In the genomic region with DNA sequence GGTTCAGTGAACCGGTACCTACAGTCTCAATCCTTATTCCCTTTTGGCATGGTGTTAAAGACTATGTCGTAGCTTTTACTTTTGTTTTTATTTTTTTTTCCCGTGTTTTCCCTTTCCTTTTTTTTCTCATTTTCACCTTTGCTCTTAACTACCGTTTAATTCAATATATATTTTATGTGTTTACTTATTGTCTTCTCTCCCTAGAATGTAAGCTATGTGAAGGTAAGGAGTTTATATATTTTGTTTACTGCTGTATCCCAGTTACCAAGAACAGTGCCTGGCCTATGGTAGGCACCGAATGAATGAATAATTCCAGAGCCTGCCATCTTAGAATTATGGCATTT, we compare ENCODE assay signal across 8 cellular contexts. TPM values are rescaled to one million over a fixed set of nuclear protein-coding genes. Genes with fewer than 3 reads are reported as not detected.
DNase-seq lines count a peak whose midpoint lies in the region; ATAC-seq and TF ChIP-seq lines count a peak whose summit lies in the region.

No MANE protein-coding gene starts in this region.

- H3K27me3 ChIP-seq in GM23338 (ENCODE audit: insufficient read depth) (no peaks in the 10 kb centered on the region), WERI-Rb-1 (ENCODE audit: insufficient read depth, low read depth, severe bottlenecking) (no peaks in the 10 kb centered on the region)

- no peak overlapping the region for H2AFZ ChIP-seq in GM23338

- peaks cover 3% of the 10 kb centered on the region for H3K79me2 ChIP-seq in GM23338 (replicated peaks; ENCODE audit: insufficient read depth)

- ATAC-seq in GM23338 (no peak; the same call in 2 of the 3 replicates), GM21423 (IDR thresholded peaks at IDR 0.05; ENCODE audit: unreplicated experiment) (no peak), GM19463 (IDR thresholded peaks at IDR 0.05; ENCODE audit: unreplicated experiment) (no peak), GM21723 (IDR thresholded peaks at IDR 0.05; ENCODE audit: unreplicated experiment) (no peak)

- no peaks in the 10 kb centered on the region; the same call in 1 of the 3 replicates for H3K9me3 Mint-ChIP-seq in GM23338

- TF ChIP-seq CTCF in GM23338 (conservative IDR thresholded peaks at IDR 0.05; ENCODE audit: low read depth in 2 of 2) (no peak), WERI-Rb-1 (IDR thresholded peaks at IDR 0.05; ENCODE audit: low read depth, low read length) (no peak), foreskin fibroblast (IDR thresholded peaks at IDR 0.05; ENCODE audit: low read depth, low read length) (no peak)

- no peaks in the 10 kb centered on the region for H3K9me3 ChIP-seq in WERI-Rb-1 (ENCODE audit: severe bottlenecking)

- H3K9me2 ChIP-seq in GM23338 (ENCODE audit: insufficient read depth) = no peaks in the 10 kb centered on the region

- H3K27ac ChIP-seq in GM23338 (ENCODE audit: low read depth) (no peak overlapping the region), WERI-Rb-1 (no peak overlapping the region), skin epidermis (peak overlapping the region in 18 of 21 experiments; percentile 45 to 96 (median 92)), caudate nucleus (ENCODE audit: low read depth, low read length) (no peak overlapping the region)

- H3K27ac Mint-ChIP-seq in GM23338 = peak overlapping the region; percentile 87; the same call in 1 of the 2 replicates

- peak overlapping the region; percentile 82 for H3K4me3 Mint-ChIP-seq in GM23338

- no peaks in the 10 kb centered on the region; the same call in 1 of the 2 replicates for H4K20me1 ChIP-seq in GM23338 (replicated peaks; ENCODE audit: insufficient read depth)

- H3K27me3 Mint-ChIP-seq in GM23338 (ENCODE audit: insufficient read depth, low read depth, poor library complexity) = peaks cover 5% of the 10 kb centered on the region

- H3K4me1 Mint-ChIP-seq in GM23338 = no peaks in the 10 kb centered on the region; the same call in 2 of the 3 replicates

- H3K36me3 Mint-ChIP-seq in GM23338 (ENCODE audit: low read depth) = no peaks in the 10 kb centered on the region

- H3F3A ChIP-seq in GM23338 (replicated peaks; ENCODE audit: low read depth) = no peaks in the 10 kb centered on the region

- H3K4me1 ChIP-seq in GM23338 (ENCODE audit: insufficient read depth) = no peaks in the 10 kb centered on the region

- H3K4me3 ChIP-seq in GM23338 (0 out of 2 replicates have a peak overlapping the region, but pooled peaks have one; percentile 65), WERI-Rb-1 (ENCODE audit: low read depth, low read length) (peak overlapping the region; percentile 59), foreskin fibroblast (ENCODE audit: low read depth in 1 of 2, low read length in 2 of 2) (peak overlapping the region; percentile 41 to 46), skin epidermis (peak overlapping the region; percentile 45 to 78 (median 64))

- peak; percentile 29 for DNase-seq in GM23338 (ENCODE audit: low spot score)
- DNase-seq in WERI-Rb-1 = no peak
- DNase-seq in foreskin fibroblast = no peak
- DNase-seq in caudate nucleus (lab: John Stamatoyannopoulos, UW) = no peak

- H3K36me3 ChIP-seq in GM23338 (ENCODE audit: insufficient read depth) (no peaks in the 10 kb centered on the region), WERI-Rb-1 (peaks cover 15% of the 10 kb centered on the region)

- no peak overlapping the region for H3K4me2 ChIP-seq in GM23338

TF ChIP-seq in GM23338, 12 proteins besides CTCF, POLR2A, EP300 and RAD21 (continues in another document):
- TF ChIP-seq ZNF462 (CRISPR knock-in tag; IDR thresholded peaks at IDR 0.05) = no peak
- no peak for TF ChIP-seq REST (IDR thresholded peaks at IDR 0.05; ENCODE audit: unreplicated experiment)
- TF ChIP-seq ZNF114 (CRISPR knock-in tag; IDR thresholded peaks at IDR 0.05) = no peak

RNA-seq across cellular contexts. Expression of gene MLH3, which starts 0.3 kb away (rescaled TPM):
- 14.7 and 14.8 TPM in 2 replicates for total RNA-seq in GM23338 (2014; rRNA removed; shearing (Covaris generic))
- 8.6 and 10.7 TPM in 2 replicates for polyA plus RNA-seq in GM23338 (2016; fragmentation: Nextera tagmentation; extraction: Ambion mirVana)

RNA-seq across cellular contexts. Expression of gene ACYP1, which starts 12.3 kb away (rescaled TPM):
- total RNA-seq in GM23338 (2014; rRNA removed; shearing (Covaris generic)) = 18.4 and 23.0 TPM in 2 replicates
- 91.5 and 104 TPM in 2 replicates for polyA plus RNA-seq in GM23338 (2016; fragmentation: Nextera tagmentation; extraction: Ambion mirVana)

RNA-seq across cellular contexts. Expression of gene ZC2HC1C, which starts 17.9 kb away (rescaled TPM):
- 0.90 and 3.7 TPM in 2 replicates for total RNA-seq in GM23338 (2014; rRNA removed; shearing (Covaris generic))
- polyA plus RNA-seq in GM23338 (2016; fragmentation: Nextera tagmentation; extraction: Ambion mirVana) = 2.8 and 3.7 TPM in 2 replicates

RNA-seq across cellular contexts. Expression of gene EIF2B2, which starts 48.8 kb away (rescaled TPM):
- total RNA-seq in GM23338 (2014; rRNA removed; shearing (Covaris generic)) = 39.2 and 41.4 TPM in 2 replicates
- 36.4 and 40.5 TPM in 2 replicates for polyA plus RNA-seq in GM23338 (2016; fragmentation: Nextera tagmentation; extraction: Ambion mirVana)

Comparison
In these comparisons a context has a peak if more than half of its experiments do, and no peak if none do; other contexts are left out.
1. H3K27ac ChIP-seq: peak in skin epidermis (18 of 21); none in GM23338 (single experiment), WERI-Rb-1 (single experiment) and caudate nucleus (single experiment).
2. Peak in every context shown above with its lines, with median percentiles within 50 percentile points of each other: H3K4me3 ChIP-seq.